In the genomic region with DNA sequence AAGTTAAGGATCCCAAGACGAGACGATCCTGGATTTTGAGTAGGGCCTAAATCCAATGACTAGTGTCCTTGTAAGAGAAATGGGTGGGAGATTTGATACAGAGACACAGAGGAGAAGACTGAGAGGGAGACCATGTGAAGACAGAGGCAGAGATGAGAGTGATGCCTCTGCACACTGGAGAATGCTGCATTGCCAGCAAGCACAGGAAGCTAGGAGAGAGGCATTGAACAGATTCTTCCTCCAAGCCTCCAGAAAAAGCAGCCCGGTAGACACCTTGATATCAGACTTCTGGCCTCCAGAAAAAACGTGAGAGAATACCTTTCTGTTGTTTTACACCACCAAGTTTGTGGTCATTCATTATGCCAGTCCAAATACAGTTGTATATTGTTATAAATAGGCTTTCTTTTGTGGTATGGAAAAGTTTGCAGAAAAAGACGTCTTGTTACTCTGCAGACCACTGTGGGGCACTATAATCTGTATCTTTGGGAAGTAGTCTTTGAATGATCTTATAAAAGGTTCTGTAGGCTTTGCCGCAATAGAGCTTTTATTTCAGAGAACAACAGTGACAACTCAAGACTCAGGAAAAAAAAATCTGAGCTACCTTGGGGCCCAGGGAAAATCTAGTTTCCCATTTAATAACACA, we compare ENCODE assay signal across 9 cellular contexts. TPM values are rescaled to one million over a fixed set of nuclear protein-coding genes. Genes with fewer than 3 reads are reported as not detected.
DNase-seq lines count a peak whose midpoint lies in the region; ATAC-seq, FAIRE-seq and TF ChIP-seq lines count a peak whose summit lies in the region.
"Had no signal": no experiment of that assay in that cellular context is flagged by ENCODE, and none has a peak within 500 bp of the region (broad histone marks: within the 10 kb centered on the region; RNA-seq: fewer than 3 reads in every experiment).

No MANE protein-coding gene starts in this region.

- H4K8ac ChIP-seq in trophoblast cell (ENCODE audit: low read depth, low read length) = no peak overlapping the region

- peak; percentile 66 for FAIRE-seq in endometrium (lab: Jason Lieb, UNC)

- CTCF ChIA-PET in Caco-2 (lab: Charles Lee) = interaction anchor here (1.2 kb wide), 1 partner anchor 276 kb away, joined by 3 read pairs; no protein-coding TSS in a partner anchor

- H3K36me3 Mint-ChIP-seq in Caco-2 (ENCODE audit: insufficient read depth, unreplicated experiment) = no peaks in the 10 kb centered on the region

- H3K9me3 Mint-ChIP-seq in Caco-2 (ENCODE audit: unreplicated experiment) = no peaks in the 10 kb centered on the region

- WGBS in trophoblast cell (ENCODE audit: extremely low coverage, insufficient coverage, insufficient read length) = no CpG with 5 or more reads among the region's 6 CpGs

- no peak overlapping the region for H3K14ac ChIP-seq in trophoblast cell (ENCODE audit: low read length)

- H3K4me1 ChIP-seq in trophoblast cell (ENCODE audit: control insufficient read depth in 1 of 2, insufficient read depth in 2 of 2, low read length in 2 of 2) (no peaks in the 10 kb centered on the region), Caco-2 (no peaks in the 10 kb centered on the region)

- H2AK5ac ChIP-seq in trophoblast cell (ENCODE audit: low read length) = no peak overlapping the region

- H3K23ac ChIP-seq in trophoblast cell (ENCODE audit: low read length) = no peak overlapping the region

- H2BK5ac ChIP-seq in trophoblast cell (ENCODE audit: low read depth, low read length, poor library complexity) = no peak overlapping the region

- no peak overlapping the region for H3K27ac ChIP-seq in trophoblast cell (ENCODE audit: low read depth, low read length)

- no peaks in the 10 kb centered on the region for H3K79me2 ChIP-seq in trophoblast cell (ENCODE audit: control insufficient read depth, insufficient read depth, low read length, poor library complexity)

- no peak overlapping the region for H3K4me3 ChIP-seq in trophoblast cell (ENCODE audit: low read depth, low read length)
- H3K4me3 ChIP-seq in Caco-2 (ENCODE audit: low read depth, low read length) = no peak overlapping the region

- no peak overlapping the region for H2BK120ac ChIP-seq in trophoblast cell (ENCODE audit: insufficient read depth, low read length, poor library complexity)

- H3K4ac ChIP-seq in trophoblast cell (ENCODE audit: low read depth, low read length) = no peak overlapping the region

- H3K27me3 ChIP-seq in trophoblast cell (ENCODE audit: insufficient read depth, low read length) = no peaks in the 10 kb centered on the region
- H3K27me3 ChIP-seq in Caco-2 (replicated peaks; ENCODE audit: control insufficient read depth, insufficient read depth, low read length) = no peaks in the 10 kb centered on the region

- no peaks in the 10 kb centered on the region for H3K79me1 ChIP-seq in trophoblast cell (ENCODE audit: low read length)

- no peak overlapping the region for H2AFZ ChIP-seq in trophoblast cell (ENCODE audit: insufficient read depth, low read length, poor library complexity)

- DNase-seq in DMS 273 (lab: John Stamatoyannopoulos, UW; ENCODE audit: unreplicated experiment) (peak; percentile 18), DMS 273 treated with DMSO at 0.1 percent for 48 hours (lab: John Stamatoyannopoulos, UW) (no peak), NCI-H146 (lab: John Stamatoyannopoulos, UW) (peak; percentile 37), trophoblast cell (peak in 1 of 2 donors; percentile 24), Caco-2 (no peak)

- H4K91ac ChIP-seq in trophoblast cell (ENCODE audit: low read depth, low read length) = no peak overlapping the region

- no peak overlapping the region for H3K9ac ChIP-seq in trophoblast cell (ENCODE audit: low read length)

- H3K36me3 ChIP-seq in trophoblast cell (ENCODE audit: control insufficient read depth in 1 of 2, insufficient read depth in 2 of 2, low read length in 2 of 2) (no peaks in the 10 kb centered on the region), Caco-2 (ENCODE audit: control insufficient read depth, insufficient read depth, low read length) (no peaks in the 10 kb centered on the region)

- H3K4me2 ChIP-seq in trophoblast cell (ENCODE audit: low read length) = no peak overlapping the region

- no peaks in the 10 kb centered on the region for H3K9me3 ChIP-seq in trophoblast cell (ENCODE audit: insufficient read depth, low read depth, low read length)
- H3K9me3 ChIP-seq in Caco-2 = no peaks in the 10 kb centered on the region

- peak in 1 of 2 experiments; percentile 42 for TF ChIP-seq CTCF in Caco-2 (IDR thresholded peaks at IDR 0.05; ENCODE audit: insufficient read depth in 1 of 2, low read depth in 1 of 2, low read length in 1 of 2, severe bottlenecking in 1 of 2, unreplicated experiment in 1 of 2)

- H4K12ac ChIP-seq in trophoblast cell (ENCODE audit: low read depth, low read length) = no peak overlapping the region

- H3K4me1 Mint-ChIP-seq in Caco-2 (ENCODE audit: low read depth, unreplicated experiment) = no peaks in the 10 kb centered on the region

- H2BK12ac ChIP-seq in trophoblast cell (ENCODE audit: low read length) = peak overlapping the region; percentile 49

- peaks cover 15% of the 10 kb centered on the region for H3K27me3 Mint-ChIP-seq in Caco-2 (ENCODE audit: insufficient read depth, unreplicated experiment)

- POLR2A ChIA-PET in Caco-2 (lab: Charles Lee) = no interaction called here

- intact Hi-C loops in Caco-2 (cut with micrococcal nuclease; ENCODE audit: unreplicated experiment) = loop anchor here (1.0 to 5.0 kb wide), 2 partner anchors 277 to 1362 kb away; no protein-coding TSS in a partner anchor

- no peak overlapping the region for H3K27ac Mint-ChIP-seq in Caco-2 (ENCODE audit: unreplicated experiment)
- H3K27ac Mint-ChIP-seq: B cell had no signal

- no TSS peak for BruUV-seq in Caco-2 (replicated peaks; lab: Mats Ljungman, UMichigan)

- ATAC-seq in GM21367 (IDR thresholded peaks at IDR 0.05; ENCODE audit: unreplicated experiment) (no peak), HG03354 (IDR thresholded peaks at IDR 0.05; ENCODE audit: poor library complexity, severe bottlenecking, unreplicated experiment) (no peak)

- no peak overlapping the region for H3K18ac ChIP-seq in trophoblast cell (ENCODE audit: low read length)

- no peak overlapping the region for H3K4me3 Mint-ChIP-seq in Caco-2 (ENCODE audit: unreplicated experiment)
- H3K4me3 Mint-ChIP-seq: B cell had no signal

RNA-seq across cellular contexts. Expression of gene RFC3, which starts 17.9 kb away (rescaled TPM):
- polyA plus RNA-seq in trophoblast cell (2013) = 18.5 and 18.8 TPM in 2 replicates
- 46.4 and 50.2 TPM in 2 replicates for total RNA-seq in Caco-2 (2022)

Comparison
In these comparisons a context has a peak if more than half of its experiments do, and no peak if none do; other contexts are left out.
1. DNase-seq: peak in DMS 273 (single experiment) and NCI-H146 (single experiment); none in DMS 273 treated with DMSO at 0.1 percent for 48 hours (single experiment) and Caco-2 (0 of 2).